1 cellular context compared by ENCODE assay signal in the genomic region with DNA sequence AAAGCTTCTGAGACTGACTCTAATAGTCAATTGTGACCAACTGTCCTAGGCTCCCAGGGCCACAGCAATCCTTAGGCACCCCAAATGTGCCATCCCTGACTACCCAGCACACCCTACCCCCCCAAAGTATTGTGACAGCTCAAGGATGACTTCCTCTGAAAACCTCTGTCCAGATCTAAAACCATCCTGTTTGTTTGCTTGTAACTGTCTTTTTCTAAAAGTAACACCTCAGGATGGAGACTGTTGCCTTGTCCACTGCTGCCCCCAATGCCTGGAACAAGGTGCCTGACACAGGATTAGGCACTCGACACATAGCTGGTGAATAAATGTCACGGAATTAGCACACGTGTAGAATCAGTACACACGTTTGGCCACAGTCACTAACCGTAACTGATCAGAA.
TF ChIP-seq lines count a peak whose summit lies in the region.

No MANE protein-coding gene starts in this region.

TF ChIP-seq in GM12878, 131 proteins besides CTCF, POLR2A, EP300 and RAD21:
- TF ChIP-seq NFXL1 (IDR thresholded peaks at IDR 0.05; ENCODE audit: borderline replicate concordance) = peak; percentile 66; the same call in 1 of the 2 replicates
- TF ChIP-seq PAX8 (IDR thresholded peaks at IDR 0.05) = 0 out of 2 replicates have a peak, but pooled peaks have one; percentile 50
